In the genomic region with DNA sequence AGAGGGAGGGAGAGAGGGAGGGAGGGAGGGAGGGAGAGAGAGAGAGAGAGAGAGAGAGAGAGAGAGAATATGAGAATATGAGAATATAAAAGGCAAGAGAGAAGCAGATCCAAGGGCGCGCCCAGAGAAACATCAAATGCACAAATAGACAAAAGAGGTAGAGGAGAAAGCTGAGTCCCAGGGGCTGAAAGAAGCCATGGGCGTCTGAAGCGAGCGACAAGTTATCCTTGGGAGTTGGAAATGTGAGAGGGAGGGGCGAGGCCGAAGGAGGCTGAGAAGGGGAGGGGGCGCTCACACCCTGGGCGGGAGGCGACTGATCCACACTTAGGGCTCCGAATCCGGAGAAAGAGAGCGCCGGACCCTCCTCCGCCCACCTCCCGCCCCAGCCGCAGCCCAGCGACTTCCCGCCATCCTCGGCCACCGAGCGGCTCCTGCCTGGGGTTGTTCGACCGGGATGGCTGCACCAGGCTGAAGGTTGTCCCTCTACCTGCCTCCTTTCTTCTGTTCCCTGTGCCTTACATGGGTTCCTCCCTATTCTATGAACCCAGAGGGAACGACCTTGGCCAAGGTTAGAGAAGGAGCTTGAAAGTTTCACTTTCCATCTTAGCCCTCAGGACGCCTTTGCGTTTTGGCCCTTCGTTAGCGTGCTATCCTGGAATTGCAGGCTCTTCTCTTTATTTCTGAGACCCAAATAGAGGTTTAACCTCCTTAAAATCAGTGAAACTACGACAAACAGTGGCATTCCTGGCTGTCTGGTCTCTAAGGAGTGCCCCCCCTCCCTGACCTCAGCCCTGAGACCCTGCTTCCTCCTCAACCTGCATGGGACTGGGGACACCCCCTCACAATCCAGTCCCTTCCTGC, we compare ENCODE assay signal across 9 cellular contexts. TPM values are rescaled to one million over a fixed set of nuclear protein-coding genes. Genes with fewer than 3 reads are reported as not detected.
DNase-seq lines count a peak whose midpoint lies in the region; ATAC-seq, FAIRE-seq and TF ChIP-seq lines count a peak whose summit lies in the region.
"Had no signal": no experiment of that assay in that cellular context is flagged by ENCODE, and none has a peak within 500 bp of the region (broad histone marks: within the 10 kb centered on the region; RNA-seq: fewer than 3 reads in every experiment).

No MANE protein-coding gene starts in this region.

- 3 to 7% methylated on average over 17 to 29 of the region's 30 CpGs for WGBS in thyroid gland, 2 donors

- no peaks in the 10 kb centered on the region for H3K36me3 Mint-ChIP-seq in activated naive CD4-positive, alpha-beta T cell treated with anti-CD3 and anti-CD28 coated beads, Interleukin-2, amount 50 U/mL, for 24 hours

- H3K9ac ChIP-seq in kidney (ENCODE audit: low read length in 2 of 2): peak overlapping the region; percentile 43 to 68

- peak overlapping the region; percentile 42 for H3K4me3 ChIP-seq in WI38 (ENCODE audit: low read depth, low read length)
- H3K4me3 ChIP-seq in kidney (ENCODE audit: low read length in 2 of 2): peak overlapping the region; percentile 62 to 64
- peak overlapping the region in 2 of 3 donors; percentile 12 to 25 for H3K4me3 ChIP-seq in thyroid gland (replicated peaks in 1 of 3)
- H3K4me3 ChIP-seq: cardiac muscle cell had no signal

- no peak overlapping the region for H3K27ac Mint-ChIP-seq in activated naive CD4-positive, alpha-beta T cell treated with anti-CD3 and anti-CD28 coated beads, Interleukin-2, amount 50 U/mL, for 24 hours

- FAIRE-seq in kidney (lab: Jason Lieb, UNC): no peak

- peaks cover 43% of the 10 kb centered on the region for H3K27me3 Mint-ChIP-seq in activated naive CD4-positive, alpha-beta T cell treated with anti-CD3 and anti-CD28 coated beads, Interleukin-2, amount 50 U/mL, for 24 hours

- no peaks in the 10 kb centered on the region for H3K36me3 ChIP-seq in kidney (ENCODE audit: control insufficient read depth in 1 of 2, insufficient read depth in 2 of 2, low read length in 2 of 2)
- H3K36me3 ChIP-seq in thyroid gland: no peaks in the 10 kb centered on the region
- H3K36me3 ChIP-seq: cardiac muscle cell had no signal

- H3K4me1 Mint-ChIP-seq in activated naive CD4-positive, alpha-beta T cell treated with anti-CD3 and anti-CD28 coated beads, Interleukin-2, amount 50 U/mL, for 24 hours: peaks cover 17% of the 10 kb centered on the region

- intact Hi-C loops in kidney (cut with DNase I) (no loop called here), thyroid gland (cut with DNase I) (no loop called here)

- no peak for DNase-seq in activated naive CD4-positive, alpha-beta T cell treated with anti-CD3 and anti-CD28 coated beads, Interleukin-2, amount 50 U/mL, for 16 hours
- DNase-seq in kidney (no peak), thyroid gland (no peak), SIG-M5 (lab: John Stamatoyannopoulos, UW) (no peak)

- TF ChIP-seq CTCF in WI38 (IDR thresholded peaks at IDR 0.05; ENCODE audit: low read depth, low read length): no peak
- TF ChIP-seq CTCF in kidney (IDR thresholded peaks at IDR 0.05; ENCODE audit: borderline replicate concordance, extremely low read depth, insufficient read depth): no peak
- no peak for TF ChIP-seq CTCF in thyroid gland (IDR thresholded peaks at IDR 0.05)

- H3K9me3 Mint-ChIP-seq in activated naive CD4-positive, alpha-beta T cell treated with anti-CD3 and anti-CD28 coated beads, Interleukin-2, amount 50 U/mL, for 24 hours: no peaks in the 10 kb centered on the region

- ATAC-seq in GM18858 (IDR thresholded peaks at IDR 0.05; ENCODE audit: unreplicated experiment) (no peak), GM21390 (IDR thresholded peaks at IDR 0.05; ENCODE audit: unreplicated experiment) (no peak)

- H3K27ac ChIP-seq in kidney (ENCODE audit: low read depth in 2 of 2, low read length in 2 of 2) (peak overlapping the region in 1 of 2 donors; percentile 20), thyroid gland (no peak overlapping the region)
- H3K27ac ChIP-seq: cardiac muscle cell had no signal

- peaks cover 8% of the 10 kb centered on the region for H3K27me3 ChIP-seq in thyroid gland

- no peak for TF ChIP-seq POLR2A in thyroid gland (IDR thresholded peaks at IDR 0.05)

- H3K9me3 ChIP-seq in kidney (ENCODE audit: control insufficient read depth in 1 of 2, low read length in 2 of 2): no peaks in the 10 kb centered on the region
- H3K9me3 ChIP-seq in thyroid gland: no peaks in the 10 kb centered on the region

- H3K4me1 ChIP-seq in kidney (ENCODE audit: control insufficient read depth in 1 of 2, insufficient read depth in 1 of 2, low read depth in 1 of 2, low read length in 2 of 2) (peaks cover 0 to 4% of the 10 kb centered on the region in 2 donors), thyroid gland (peaks cover 0 to 9% of the 10 kb centered on the region in 2 donors)

- peak overlapping the region; percentile 86 for H3K4me3 Mint-ChIP-seq in activated naive CD4-positive, alpha-beta T cell treated with anti-CD3 and anti-CD28 coated beads, Interleukin-2, amount 50 U/mL, for 24 hours

RNA-seq across cellular contexts. Expression of a gene that starts 21.2 kb away (rescaled TPM):
- total RNA-seq in kidney: 45.8 TPM
- polyA plus RNA-seq in kidney (ENCODE audit: insufficient read depth, low read depth, low replicate concordance): 29.2 TPM
- total RNA-seq in thyroid gland: not detected
- total RNA-seq: cardiac muscle cell had no signal
- polyA plus RNA-seq: cardiac muscle cell had no signal

RNA-seq across cellular contexts. Expression of a gene that starts 32.2 kb away (rescaled TPM):
- total RNA-seq in kidney (48.7 TPM), thyroid gland (1 to 10 TPM in 1 of 4 donors, not detected in 3; 1.4 TPM)
- 19.3 TPM for polyA plus RNA-seq in kidney (ENCODE audit: insufficient read depth, low read depth, low replicate concordance)
- total RNA-seq: cardiac muscle cell had no signal
- polyA plus RNA-seq: cardiac muscle cell had no signal

RNA-seq across cellular contexts. Expression of a gene that starts 36.5 kb away (rescaled TPM):
- total RNA-seq in kidney (45.4 TPM), thyroid gland (1 to 10 TPM in 3 of 4 donors, not detected in 1; 1.0 to 2.8 (median 1.3) TPM)
- polyA plus RNA-seq in kidney (ENCODE audit: insufficient read depth, low read depth, low replicate concordance): 49.6 TPM
- total RNA-seq: cardiac muscle cell had no signal
- polyA plus RNA-seq: cardiac muscle cell had no signal

RNA-seq across cellular contexts. Expression of a gene that starts 42.5 kb away (rescaled TPM):
- total RNA-seq in kidney (90.2 TPM), thyroid gland (1 to 10 TPM in 2 of 4 donors, under 1 TPM in 2; 0.54 to 4.2 (median 1.3) TPM)
- polyA plus RNA-seq in kidney (ENCODE audit: insufficient read depth, low read depth, low replicate concordance): 44.0 TPM
- polyA plus RNA-seq: cardiac muscle cell had no signal

RNA-seq across cellular contexts. Expression of a gene that starts 53.8 kb away (rescaled TPM):
- total RNA-seq in kidney (27.0 TPM), thyroid gland (1 to 10 TPM in 1 of 4 donors, under 1 TPM in 2, not detected in 1; 0.11 to 1.6 (median 0.49) TPM)
- polyA plus RNA-seq in kidney (ENCODE audit: insufficient read depth, low read depth, low replicate concordance): 12.3 TPM

Comparison
In these comparisons a context has a peak if more than half of its experiments do, and no peak if none do; other contexts are left out.
1. RNA of a gene that starts 21.2 kb away (total RNA-seq): 45.8 TPM in kidney (single experiment); not detected in thyroid gland; every median in the first group is over 10 times any median in the second.
2. RNA of a gene that starts 32.2 kb away (total RNA-seq): 48.7 TPM in kidney (single experiment); 1.4 TPM in thyroid gland; every median in the first group is over 10 times any median in the second.
3. RNA of a gene that starts 36.5 kb away (total RNA-seq): 45.4 TPM in kidney (single experiment); 1.0 to 2.8 TPM in thyroid gland; every median in the first group is over 10 times any median in the second.
4. Peak in every context shown above with its lines, with median percentiles within 50 percentile points of each other: H3K4me3 ChIP-seq.